10 cellular contexts compared by ENCODE assay signal in the genomic region with DNA sequence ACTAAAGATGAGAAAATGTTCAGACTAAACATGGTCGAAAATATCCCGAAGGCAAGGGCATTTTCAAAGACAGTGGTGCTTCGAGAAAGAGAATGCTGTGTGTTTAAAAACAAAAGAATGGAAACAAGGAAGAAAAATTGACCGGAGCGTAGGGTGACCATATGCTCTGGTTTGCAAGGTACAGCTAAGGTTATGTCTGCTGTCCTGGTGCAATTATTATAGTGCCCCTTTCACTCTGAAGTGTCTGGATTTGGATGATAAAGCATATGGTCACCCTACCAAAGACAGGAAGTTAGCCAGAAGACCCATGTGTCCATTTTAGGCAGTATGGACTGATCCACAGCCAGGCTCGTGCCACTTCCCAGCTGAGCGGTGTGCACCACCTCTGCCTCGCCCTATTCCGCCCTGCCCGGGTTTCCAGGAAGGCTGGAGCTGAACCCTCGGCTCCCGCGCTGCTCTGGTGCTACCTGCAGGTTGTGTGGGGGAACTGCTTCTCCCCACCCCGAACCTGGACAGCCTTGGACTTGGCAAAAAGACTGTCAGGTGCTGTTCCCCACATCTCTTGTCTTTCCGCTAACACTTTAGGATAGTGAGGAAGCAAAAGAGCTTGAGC. TPM values are rescaled to one million over a fixed set of nuclear protein-coding genes. Genes with fewer than 3 reads are reported as not detected.
DNase-seq lines count a peak whose midpoint lies in the region; ATAC-seq and TF ChIP-seq lines count a peak whose summit lies in the region.
"Had no signal": no experiment of that assay in that cellular context is flagged by ENCODE, and none has a peak within 500 bp of the region (broad histone marks: within the 10 kb centered on the region; RNA-seq: fewer than 3 reads in every experiment).

No MANE protein-coding gene starts in this region.

- no peak overlapping the region for H3K27ac ChIP-seq in mesendoderm (ENCODE audit: low read depth, low read length)

- H3K9ac ChIP-seq in NT2/D1 (ENCODE audit: insufficient read length, low read depth) = no peak overlapping the region
- no peak overlapping the region for H3K9ac ChIP-seq in mesendoderm (ENCODE audit: low read length)

- BruUV-seq in Calu3 (replicated peaks; lab: Mats Ljungman, UMichigan) = no TSS peak

- H3K27me3 ChIP-seq in NT2/D1 (ENCODE audit: insufficient read depth, insufficient read length) = peaks cover 7% of the 10 kb centered on the region
- H3K27me3 ChIP-seq in mesendoderm (ENCODE audit: insufficient read depth, low read length, poor library complexity) = no peaks in the 10 kb centered on the region

- H3K4me2 ChIP-seq in mesendoderm (ENCODE audit: low read length) = no peak overlapping the region

- no peak for ATAC-seq in HG02623 (IDR thresholded peaks at IDR 0.05; ENCODE audit: unreplicated experiment)

- H3K79me1 ChIP-seq in mesendoderm (ENCODE audit: low read length) = no peaks in the 10 kb centered on the region

- H2BK15ac ChIP-seq in mesendoderm (replicated peaks; ENCODE audit: low read depth) = no peak overlapping the region

- peak; percentile 83 for TF ChIP-seq CTCF in Calu3 (IDR thresholded peaks at IDR 0.05; ENCODE audit: unreplicated experiment)

- H2BK120ac ChIP-seq in mesendoderm (ENCODE audit: low read depth, low read length) = no peak overlapping the region

- intact Hi-C loops in Calu3 (cut with micrococcal nuclease; ENCODE audit: unreplicated experiment) = loop anchor here (10.0 kb wide), 1 partner anchor 73 kb away; no protein-coding TSS in a partner anchor

- peaks cover 11% of the 10 kb centered on the region for H3K4me1 Mint-ChIP-seq in Calu3 (ENCODE audit: low read depth, unreplicated experiment)
- H3K4me1 Mint-ChIP-seq: mesothelial cell of epicardium had no signal

- H4K8ac ChIP-seq in mesendoderm (ENCODE audit: low read depth, low read length) = no peak overlapping the region

- no peak overlapping the region for H2BK5ac ChIP-seq in mesendoderm (ENCODE audit: low read length)

- DNase-seq in Calu3 = peak; percentile 87
- DNase-seq in HCEC 1CT = peak; percentile 23
- peak; percentile 84 for DNase-seq in NT2/D1 (ENCODE audit: low read depth, low spot score)
- DNase-seq in T47D (ENCODE audit: low read depth in 1 of 2, low spot score in 1 of 2) = peak; percentile 71 to 78
- peak; percentile 81 for DNase-seq in mesendoderm
- DNase-seq in activated CD4-positive, CD25-positive, alpha-beta regulatory T cell (lab: John Stamatoyannopoulos, UW) = no peak
- DNase-seq in T-helper 9 cell = no peak

- H3K4ac ChIP-seq in mesendoderm (ENCODE audit: low read depth, low read length) = no peak overlapping the region

- peaks cover 80% of the 10 kb centered on the region for H3K27me3 Mint-ChIP-seq in Calu3 (ENCODE audit: unreplicated experiment)

- WGBS in mesendoderm (ENCODE audit: extremely low coverage, insufficient coverage, low lambda C conversion rate) = no CpG with 5 or more reads among the region's 15 CpGs

- H3K9me3 Mint-ChIP-seq in Calu3 (ENCODE audit: low read depth, unreplicated experiment) = no peaks in the 10 kb centered on the region
- H3K9me3 Mint-ChIP-seq: mesothelial cell of epicardium had no signal

- H3K4me3 ChIP-seq in NT2/D1 (ENCODE audit: insufficient read length, low read depth) (no peak overlapping the region), mesendoderm (ENCODE audit: low read length) (no peak overlapping the region)

- no peak overlapping the region for H4K5ac ChIP-seq in mesendoderm (ENCODE audit: low read length)

- no peak overlapping the region for H3K27ac Mint-ChIP-seq in Calu3 (ENCODE audit: unreplicated experiment)
- H3K27ac Mint-ChIP-seq: mesothelial cell of epicardium had no signal

- no peak overlapping the region for H3K23ac ChIP-seq in mesendoderm (ENCODE audit: low read length)

- no peaks in the 10 kb centered on the region for H3K79me2 ChIP-seq in mesendoderm (ENCODE audit: control insufficient read depth, insufficient read depth, low read length)

- H3K4me1 ChIP-seq in NT2/D1 (ENCODE audit: insufficient read depth, insufficient read length) = no peaks in the 10 kb centered on the region
- no peaks in the 10 kb centered on the region for H3K4me1 ChIP-seq in mesendoderm (ENCODE audit: control insufficient read depth, low read depth, low read length)

- no peaks in the 10 kb centered on the region for H3K36me3 Mint-ChIP-seq in Calu3 (ENCODE audit: insufficient read depth, unreplicated experiment)
- H3K36me3 Mint-ChIP-seq: mesothelial cell of epicardium had no signal

- no peaks in the 10 kb centered on the region for H3K36me3 ChIP-seq in NT2/D1 (ENCODE audit: insufficient read depth, insufficient read length, low read length)
- no peaks in the 10 kb centered on the region for H3K36me3 ChIP-seq in mesendoderm (ENCODE audit: control insufficient read depth, insufficient read depth, low read length)

- no peak overlapping the region for H2AK5ac ChIP-seq in mesendoderm (ENCODE audit: low read length)

- no peak overlapping the region for H3K4me3 Mint-ChIP-seq in Calu3 (ENCODE audit: low read depth, unreplicated experiment)
- H3K4me3 Mint-ChIP-seq: mesothelial cell of epicardium had no signal

- CTCF ChIA-PET in Calu3 (lab: Charles Lee) = interaction anchor here (0.5 to 1.7 kb wide), 9 partner anchors 60 to 537 kb away, joined by 3 to 7 read pairs (median 5); a partner anchor contains a TSS

- H3K18ac ChIP-seq in mesendoderm (ENCODE audit: low read length) = no peak overlapping the region

- H3K9me3 ChIP-seq in NT2/D1 (ENCODE audit: insufficient read depth, low read length) = no peaks in the 10 kb centered on the region

- H3K56ac ChIP-seq in mesendoderm (ENCODE audit: low read length) = no peak overlapping the region

- in situ Hi-C loops in T47D (cut with HindIII; ENCODE audit: low pct_unique_long_range_greater_than_20kb, low sequenced_read_pairs) = no loop called here

RNA-seq across cellular contexts. Expression of a gene that starts 25.2 kb away (rescaled TPM):
- 0.27 TPM in 1 of 2 replicates, not detected in the other for total RNA-seq in Calu3 (2022)
- polyA plus RNA-seq in mesendoderm (2013, experiment 1 of 2) = 0.18 TPM
- 0.17 TPM for polyA plus RNA-seq in mesendoderm (2013, experiment 2 of 2)
- total RNA-seq: mesothelial cell of epicardium; T-helper 1 cell treated with Interleukin-12 subunit alpha and Interleukin-12 subunit beta and Interleukin-4 antibody, amounts not matched to agents 30 ng/mL and 1 ng/mL, for 36 hours had no signal

RNA-seq across cellular contexts. Expression of a gene that starts 28.0 kb away (rescaled TPM):
- 109 TPM in 2 replicates for total RNA-seq in Calu3 (2022)
- 112 TPM for polyA plus RNA-seq in mesendoderm (2013, experiment 1 of 2)
- polyA plus RNA-seq in mesendoderm (2013, experiment 2 of 2) = 113 TPM

RNA-seq across cellular contexts. Expression of a gene that starts 39.0 kb away (rescaled TPM):
- 11.8 and 13.2 TPM in 2 replicates for total RNA-seq in Calu3 (2022)
- polyA plus RNA-seq in mesendoderm (2013, experiment 1 of 2) = 1.5 TPM
- 2.2 TPM for polyA plus RNA-seq in mesendoderm (2013, experiment 2 of 2)

RNA-seq across cellular contexts. Expression of a gene that starts 49.8 kb away (rescaled TPM):
- not detected in 2 replicates for total RNA-seq in Calu3 (2022)
- 0.04 TPM for polyA plus RNA-seq in mesendoderm (2013, experiment 1 of 2)
- 0.06 TPM for polyA plus RNA-seq in mesendoderm (2013, experiment 2 of 2)
- total RNA-seq: T-helper 1 cell treated with Interleukin-12 subunit alpha and Interleukin-12 subunit beta and Interleukin-4 antibody, amounts not matched to agents 30 ng/mL and 1 ng/mL, for 36 hours had no signal

Comparison
In these comparisons a context has a peak if more than half of its experiments do, and no peak if none do; other contexts are left out.
1. DNase-seq: peak in Calu3 (single experiment), HCEC 1CT (single experiment), NT2/D1 (single experiment), T47D (2 of 2) and mesendoderm (single experiment); none in activated CD4-positive, CD25-positive, alpha-beta regulatory T cell (0 of 4) and T-helper 9 cell (single experiment).